ENCODE assay signal across 1 cellular context in the genomic region with DNA sequence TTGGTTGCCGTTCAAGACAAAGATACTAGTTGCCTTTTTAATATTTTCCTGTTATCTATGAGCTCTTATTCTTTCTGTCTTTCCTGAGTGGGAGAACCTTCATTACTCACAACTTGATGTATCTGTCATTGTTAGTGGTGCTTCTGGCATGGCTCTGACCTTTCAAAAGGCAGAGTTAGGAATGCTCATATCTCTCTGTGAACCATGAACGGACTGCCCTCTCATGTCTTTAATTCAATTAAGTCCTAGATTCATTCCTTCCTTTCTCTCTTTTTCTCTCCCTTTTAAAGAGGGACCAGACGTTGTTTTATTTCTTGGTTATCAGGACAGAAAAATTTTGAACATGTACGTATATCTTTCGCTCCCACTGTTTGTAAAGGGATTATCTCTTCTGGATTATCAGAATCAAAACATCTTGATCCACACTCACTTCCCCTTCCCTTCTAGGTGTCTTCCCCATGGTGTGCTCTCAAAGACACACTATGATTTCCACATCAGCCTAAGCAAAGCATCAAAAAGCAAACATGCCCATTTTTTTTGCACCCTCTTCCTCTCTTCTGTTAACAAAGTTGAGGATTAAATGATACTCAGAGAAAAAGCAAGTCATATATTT.
TF ChIP-seq lines count a peak whose summit lies in the region.

No MANE protein-coding gene starts in this region.

TF ChIP-seq in HEK293, 187 proteins besides CTCF, POLR2A, EP300 and RAD21:
- no peak for TF ChIP-seq KLF9 (tag by site-specific recombination; IDR thresholded peaks at IDR 0.05; ENCODE audit: low read depth)
- TF ChIP-seq GFI1B (tag by site-specific recombination; IDR thresholded peaks at IDR 0.05) = no peak
- TF ChIP-seq, protein P1, sequence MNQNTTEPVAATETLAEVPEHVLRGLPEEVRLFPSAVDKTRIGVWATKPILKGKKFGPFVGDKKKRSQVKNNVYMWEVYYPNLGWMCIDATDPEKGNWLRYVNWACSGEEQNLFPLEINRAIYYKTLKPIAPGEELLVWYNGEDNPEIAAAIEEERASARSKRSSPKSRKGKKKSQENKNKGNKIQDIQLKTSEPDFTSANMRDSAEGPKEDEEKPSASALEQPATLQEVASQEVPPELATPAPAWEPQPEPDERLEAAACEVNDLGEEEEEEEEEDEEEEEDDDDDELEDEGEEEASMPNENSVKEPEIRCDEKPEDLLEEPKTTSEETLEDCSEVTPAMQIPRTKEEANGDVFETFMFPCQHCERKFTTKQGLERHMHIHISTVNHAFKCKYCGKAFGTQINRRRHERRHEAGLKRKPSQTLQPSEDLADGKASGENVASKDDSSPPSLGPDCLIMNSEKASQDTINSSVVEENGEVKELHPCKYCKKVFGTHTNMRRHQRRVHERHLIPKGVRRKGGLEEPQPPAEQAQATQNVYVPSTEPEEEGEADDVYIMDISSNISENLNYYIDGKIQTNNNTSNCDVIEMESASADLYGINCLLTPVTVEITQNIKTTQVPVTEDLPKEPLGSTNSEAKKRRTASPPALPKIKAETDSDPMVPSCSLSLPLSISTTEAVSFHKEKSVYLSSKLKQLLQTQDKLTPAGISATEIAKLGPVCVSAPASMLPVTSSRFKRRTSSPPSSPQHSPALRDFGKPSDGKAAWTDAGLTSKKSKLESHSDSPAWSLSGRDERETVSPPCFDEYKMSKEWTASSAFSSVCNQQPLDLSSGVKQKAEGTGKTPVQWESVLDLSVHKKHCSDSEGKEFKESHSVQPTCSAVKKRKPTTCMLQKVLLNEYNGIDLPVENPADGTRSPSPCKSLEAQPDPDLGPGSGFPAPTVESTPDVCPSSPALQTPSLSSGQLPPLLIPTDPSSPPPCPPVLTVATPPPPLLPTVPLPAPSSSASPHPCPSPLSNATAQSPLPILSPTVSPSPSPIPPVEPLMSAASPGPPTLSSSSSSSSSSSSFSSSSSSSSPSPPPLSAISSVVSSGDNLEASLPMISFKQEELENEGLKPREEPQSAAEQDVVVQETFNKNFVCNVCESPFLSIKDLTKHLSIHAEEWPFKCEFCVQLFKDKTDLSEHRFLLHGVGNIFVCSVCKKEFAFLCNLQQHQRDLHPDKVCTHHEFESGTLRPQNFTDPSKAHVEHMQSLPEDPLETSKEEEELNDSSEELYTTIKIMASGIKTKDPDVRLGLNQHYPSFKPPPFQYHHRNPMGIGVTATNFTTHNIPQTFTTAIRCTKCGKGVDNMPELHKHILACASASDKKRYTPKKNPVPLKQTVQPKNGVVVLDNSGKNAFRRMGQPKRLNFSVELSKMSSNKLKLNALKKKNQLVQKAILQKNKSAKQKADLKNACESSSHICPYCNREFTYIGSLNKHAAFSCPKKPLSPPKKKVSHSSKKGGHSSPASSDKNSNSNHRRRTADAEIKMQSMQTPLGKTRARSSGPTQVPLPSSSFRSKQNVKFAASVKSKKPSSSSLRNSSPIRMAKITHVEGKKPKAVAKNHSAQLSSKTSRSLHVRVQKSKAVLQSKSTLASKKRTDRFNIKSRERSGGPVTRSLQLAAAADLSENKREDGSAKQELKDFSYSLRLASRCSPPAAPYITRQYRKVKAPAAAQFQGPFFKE (tag by site-specific recombination; IDR thresholded peaks at IDR 0.05; ENCODE audit: borderline replicate concordance) = no peak
- TF ChIP-seq FEZF1 (tag by site-specific recombination; IDR thresholded peaks at IDR 0.05) = peak; percentile 95
- no peak for TF ChIP-seq ZBTB48 (tag by site-specific recombination; IDR thresholded peaks at IDR 0.05)
- TF ChIP-seq, protein P2, sequence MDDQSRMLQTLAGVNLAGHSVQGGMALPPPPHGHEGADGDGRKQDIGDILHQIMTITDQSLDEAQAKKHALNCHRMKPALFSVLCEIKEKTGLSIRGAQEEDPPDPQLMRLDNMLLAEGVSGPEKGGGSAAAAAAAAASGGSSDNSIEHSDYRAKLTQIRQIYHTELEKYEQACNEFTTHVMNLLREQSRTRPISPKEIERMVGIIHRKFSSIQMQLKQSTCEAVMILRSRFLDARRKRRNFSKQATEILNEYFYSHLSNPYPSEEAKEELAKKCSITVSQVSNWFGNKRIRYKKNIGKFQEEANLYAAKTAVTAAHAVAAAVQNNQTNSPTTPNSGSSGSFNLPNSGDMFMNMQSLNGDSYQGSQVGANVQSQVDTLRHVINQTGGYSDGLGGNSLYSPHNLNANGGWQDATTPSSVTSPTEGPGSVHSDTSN (CRISPR knock-in tag; IDR thresholded peaks at IDR 0.05) = no peak
- no peak for TF ChIP-seq ZNF423 (tag by site-specific recombination; IDR thresholded peaks at IDR 0.05)
- no peak for TF ChIP-seq ZNF354C (tag by site-specific recombination; IDR thresholded peaks at IDR 0.05; ENCODE audit: borderline replicate concordance, low read depth)
